18 cellular contexts compared by ENCODE assay signal in the genomic region with DNA sequence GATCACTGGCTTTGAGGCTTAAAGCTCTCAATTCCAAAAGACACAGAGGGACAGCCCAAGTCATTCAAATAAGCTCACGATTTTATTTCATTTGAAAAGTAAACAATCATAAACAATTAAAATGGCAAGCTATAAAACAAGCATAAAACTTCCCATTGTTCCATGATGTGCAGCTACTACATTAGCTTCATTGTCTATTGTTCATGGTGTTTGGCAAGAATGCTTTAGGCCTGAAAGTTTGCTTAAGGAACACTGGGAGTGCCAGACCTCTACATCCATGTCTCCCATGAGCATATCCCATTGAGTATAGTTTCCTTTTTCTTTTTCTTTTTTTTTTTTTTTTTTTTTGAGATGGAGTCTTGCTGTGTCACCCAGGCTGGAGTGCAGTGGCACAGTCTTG.
A peak's percentile ranks its signal among the peaks of the same experiment; 100 is the strongest.
DNase-seq lines count a peak whose midpoint lies in the region; FAIRE-seq and TF ChIP-seq lines count a peak whose summit lies in the region.
"Had no signal": no experiment of that assay in that cellular context is flagged by ENCODE, and none has a peak within 500 bp of the region (broad histone marks: within the 10 kb centered on the region; RNA-seq: fewer than 3 reads in every experiment).

No MANE protein-coding gene starts in this region.

- FAIRE-seq in keratinocyte (lab: Jason Lieb, UNC) = peak; percentile 13
- FAIRE-seq: G401.6, GM12891 had no signal

- DNase-seq in HT-29 (ENCODE audit: low spot score) = peak; percentile 10
- no peak for DNase-seq in keratinocyte (ENCODE audit: low read depth, low spot score)
- peak; percentile 83 for DNase-seq in superior temporal gyrus (ENCODE audit: extremely low spot score)
- DNase-seq in DMS 273 treated with DMSO at 0.1 percent for 48 hours (lab: John Stamatoyannopoulos, UW) = no peak
- no peak for DNase-seq in NCI-H82 (lab: John Stamatoyannopoulos, UW)
- no peak for DNase-seq in CD1c-positive myeloid dendritic cell (ENCODE audit: extremely low spot score)
- DNase-seq: AML-193; CD4-positive, alpha-beta T cell; DMS79 treated with DMSO at 0.1 percent for 48 hours; H9; MV-4-11; NCI-H1436; NCI-H2029 treated with DMSO at 0.1 percent for 48 hours; NCI-H524 treated with DMSO at 0.1 percent for 48 hours; PC-9 had no signal

- H3K4me3 ChIP-seq in keratinocyte (ENCODE audit: control insufficient read depth in 2 of 3, extremely low read depth in 1 of 3, insufficient read depth in 2 of 3, low read depth in 1 of 3, low read length in 3 of 3) = no peak overlapping the region
- H3K4me3 ChIP-seq: PC-9 had no signal

- H3K36me3 ChIP-seq in keratinocyte (ENCODE audit: control insufficient read depth in 2 of 2, extremely low read depth in 1 of 2, insufficient read depth in 2 of 2, low read length in 2 of 2) = no peaks in the 10 kb centered on the region

- no peaks in the 10 kb centered on the region for H3K79me2 ChIP-seq in keratinocyte (ENCODE audit: control insufficient read depth, insufficient read depth, low read length)

- peaks cover 8% of the 10 kb centered on the region for H3K4me1 ChIP-seq in keratinocyte (ENCODE audit: control insufficient read depth, extremely low read depth, insufficient read depth, low read length)

- H3K27me3 ChIP-seq in keratinocyte (ENCODE audit: control insufficient read depth, extremely low read depth, insufficient read depth, low read length) = no peaks in the 10 kb centered on the region

- H3K9me3 ChIP-seq in keratinocyte (ENCODE audit: control insufficient read depth, low read depth, low read length) = no peaks in the 10 kb centered on the region

- no peaks in the 10 kb centered on the region for H4K20me1 ChIP-seq in keratinocyte (ENCODE audit: control insufficient read depth, extremely low read depth, insufficient read depth, low read length)

- 0 out of 2 replicates have a peak overlapping the region, but pooled peaks have one; percentile 55 for H3K27ac ChIP-seq in VCaP
- no peak overlapping the region for H3K27ac ChIP-seq in keratinocyte (ENCODE audit: control insufficient read depth, insufficient read depth, low read length)
- H3K27ac ChIP-seq: PC-9 had no signal

- no peak for TF ChIP-seq CTCF in VCaP (conservative IDR thresholded peaks at IDR 0.05)
- no peak for TF ChIP-seq CTCF in keratinocyte (optimal IDR thresholded peaks at IDR 0.05 in 1 of 3, IDR thresholded peaks at IDR 0.05 in 1 of 3, conservative IDR thresholded peaks at IDR 0.05 in 1 of 3; ENCODE audit: extremely low read depth in 1 of 3, insufficient read depth in 2 of 3, low read length in 3 of 3)

- dilution Hi-C loops in keratinocyte (cut with MboI; ENCODE audit: extremely low pct_ligation_motif_present, low sequenced_read_pairs) = no loop called here

- H3K9me1 ChIP-seq in keratinocyte (ENCODE audit: control insufficient read depth, extremely low read depth, insufficient read depth, low read length) = no peaks in the 10 kb centered on the region

- H3K9ac ChIP-seq in keratinocyte (ENCODE audit: control insufficient read depth, extremely low read depth, insufficient read depth, low read length) = no peak overlapping the region

- no peak overlapping the region for H2AFZ ChIP-seq in keratinocyte (ENCODE audit: control insufficient read depth, low read length)
- H2AFZ ChIP-seq: PC-9 had no signal

- H3K4me2 ChIP-seq in keratinocyte (ENCODE audit: control insufficient read depth, extremely low read depth, insufficient read depth, low read depth, low read length) = no peak overlapping the region
- H3K4me2 ChIP-seq: PC-9 had no signal

Comparison
In these comparisons a context has a peak if more than half of its experiments do, and no peak if none do; other contexts are left out.
1. DNase-seq: peak in HT-29 (single experiment) and superior temporal gyrus (single experiment); none in keratinocyte (single experiment), DMS 273 treated with DMSO at 0.1 percent for 48 hours (single experiment), NCI-H82 (single experiment) and CD1c-positive myeloid dendritic cell (single experiment).